In genomic region chr12:106179086-106179485, GRCh38 we compare ENCODE assay signal across 2 cellular contexts.
TF ChIP-seq lines count a peak whose summit lies in the region.

No MANE protein-coding gene starts in this region.

TF ChIP-seq in HepG2, 621 proteins besides CTCF, POLR2A, EP300 and RAD21 (continues in another document):
- TF ChIP-seq CC2D1A (CRISPR knock-in tag; IDR thresholded peaks at IDR 0.05) (no peak), ZFY (CRISPR knock-in tag; IDR thresholded peaks at IDR 0.05) (peak; percentile 65), CBFB (CRISPR knock-in tag; IDR thresholded peaks at IDR 0.05) (no peak), JARID2 (CRISPR knock-in tag; IDR thresholded peaks at IDR 0.05; ENCODE audit: insufficient replicate concordance) (no peak), ZBTB46 (CRISPR knock-in tag; IDR thresholded peaks at IDR 0.05; ENCODE audit: borderline replicate concordance) (no peak), MIXL1 (CRISPR knock-in tag; IDR thresholded peaks at IDR 0.05) (no peak), HNF1B (CRISPR knock-in tag; IDR thresholded peaks at IDR 0.05) (no peak), ARHGAP35 (CRISPR knock-in tag; IDR thresholded peaks at IDR 0.05; ENCODE audit: borderline replicate concordance) (no peak), FOSL1 (CRISPR knock-in tag; IDR thresholded peaks at IDR 0.05; ENCODE audit: borderline replicate concordance) (no peak), ZNF891 (CRISPR knock-in tag; IDR thresholded peaks at IDR 0.05) (no peak), ZNF275 (CRISPR knock-in tag; IDR thresholded peaks at IDR 0.05; ENCODE audit: borderline replicate concordance) (no peak), SP140L (CRISPR knock-in tag; IDR thresholded peaks at IDR 0.05; ENCODE audit: borderline replicate concordance) (no peak), ZNF18 (CRISPR knock-in tag; IDR thresholded peaks at IDR 0.05; ENCODE audit: insufficient replicate concordance) (no peak), LRRFIP1 (CRISPR knock-in tag; conservative IDR thresholded peaks at IDR 0.05) (no peak), RBM22 (optimal IDR thresholded peaks at IDR 0.05; ENCODE audit: low read length) (no peak), ZUFSP (CRISPR knock-in tag; IDR thresholded peaks at IDR 0.05; ENCODE audit: borderline replicate concordance) (no peak), NBN (conservative IDR thresholded peaks at IDR 0.05) (no peak)

TF ChIP-seq in K562, 482 proteins besides CTCF, POLR2A, EP300 and RAD21:
- TF ChIP-seq TSHZ1 (CRISPR knock-in tag; IDR thresholded peaks at IDR 0.05) (no peak), SIRT6 (IDR thresholded peaks at IDR 0.05; ENCODE audit: low read depth, low read length) (no peak), PTBP1 (IDR thresholded peaks at IDR 0.05; ENCODE audit: low read depth, low read length) (no peak), HMBOX1 (IDR thresholded peaks at IDR 0.05) (peak; percentile 40; the same call in 1 of the 2 replicates)
